1 cellular context compared by ENCODE assay signal in the genomic region with DNA sequence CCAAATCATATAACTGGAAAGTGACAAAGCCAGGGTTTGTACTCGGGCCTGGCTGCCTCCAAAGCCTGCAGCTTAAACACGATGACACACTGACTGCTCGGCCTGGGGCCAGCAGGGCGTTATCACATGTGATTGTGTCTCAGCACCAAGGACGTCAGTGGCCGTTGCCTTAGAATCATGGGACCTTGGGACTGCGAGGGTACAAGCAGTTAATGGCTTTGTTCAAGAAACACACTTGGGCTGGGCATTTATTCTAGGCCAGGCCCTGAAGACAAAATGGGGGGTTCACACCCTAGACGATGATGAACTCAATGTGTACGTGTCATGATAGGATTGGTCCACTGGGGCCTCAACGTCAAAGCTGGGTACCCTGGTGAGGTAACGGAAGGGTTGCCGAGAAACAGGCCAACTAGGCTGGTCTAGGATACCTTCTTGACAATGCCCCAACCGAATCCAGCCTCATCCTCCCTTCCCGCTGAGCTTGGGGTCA.
TF ChIP-seq lines count a peak whose summit lies in the region.

No MANE protein-coding gene starts in this region.

TF ChIP-seq in K562, 482 proteins besides CTCF, POLR2A, EP300 and RAD21 (continued from another document and continues in another):
- TF ChIP-seq, protein P1, sequence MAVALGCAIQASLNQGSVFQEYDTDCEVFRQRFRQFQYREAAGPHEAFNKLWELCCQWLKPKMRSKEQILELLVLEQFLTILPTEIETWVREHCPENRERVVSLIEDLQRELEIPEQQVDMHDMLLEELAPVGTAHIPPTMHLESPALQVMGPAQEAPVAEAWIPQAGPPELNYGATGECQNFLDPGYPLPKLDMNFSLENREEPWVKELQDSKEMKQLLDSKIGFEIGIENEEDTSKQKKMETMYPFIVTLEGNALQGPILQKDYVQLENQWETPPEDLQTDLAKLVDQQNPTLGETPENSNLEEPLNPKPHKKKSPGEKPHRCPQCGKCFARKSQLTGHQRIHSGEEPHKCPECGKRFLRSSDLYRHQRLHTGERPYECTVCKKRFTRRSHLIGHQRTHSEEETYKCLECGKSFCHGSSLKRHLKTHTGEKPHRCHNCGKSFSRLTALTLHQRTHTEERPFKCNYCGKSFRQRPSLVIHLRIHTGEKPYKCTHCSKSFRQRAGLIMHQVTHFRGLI (CRISPR knock-in tag; IDR thresholded peaks at IDR 0.05) = 0 out of 2 replicates have a peak, but pooled peaks have one; percentile 55
- no peak for TF ChIP-seq RUNX1 (IDR thresholded peaks at IDR 0.05; ENCODE audit: low read depth)
- no peak for TF ChIP-seq ZNF41 (CRISPR knock-in tag; conservative IDR thresholded peaks at IDR 0.05)
- TF ChIP-seq, protein P2, sequence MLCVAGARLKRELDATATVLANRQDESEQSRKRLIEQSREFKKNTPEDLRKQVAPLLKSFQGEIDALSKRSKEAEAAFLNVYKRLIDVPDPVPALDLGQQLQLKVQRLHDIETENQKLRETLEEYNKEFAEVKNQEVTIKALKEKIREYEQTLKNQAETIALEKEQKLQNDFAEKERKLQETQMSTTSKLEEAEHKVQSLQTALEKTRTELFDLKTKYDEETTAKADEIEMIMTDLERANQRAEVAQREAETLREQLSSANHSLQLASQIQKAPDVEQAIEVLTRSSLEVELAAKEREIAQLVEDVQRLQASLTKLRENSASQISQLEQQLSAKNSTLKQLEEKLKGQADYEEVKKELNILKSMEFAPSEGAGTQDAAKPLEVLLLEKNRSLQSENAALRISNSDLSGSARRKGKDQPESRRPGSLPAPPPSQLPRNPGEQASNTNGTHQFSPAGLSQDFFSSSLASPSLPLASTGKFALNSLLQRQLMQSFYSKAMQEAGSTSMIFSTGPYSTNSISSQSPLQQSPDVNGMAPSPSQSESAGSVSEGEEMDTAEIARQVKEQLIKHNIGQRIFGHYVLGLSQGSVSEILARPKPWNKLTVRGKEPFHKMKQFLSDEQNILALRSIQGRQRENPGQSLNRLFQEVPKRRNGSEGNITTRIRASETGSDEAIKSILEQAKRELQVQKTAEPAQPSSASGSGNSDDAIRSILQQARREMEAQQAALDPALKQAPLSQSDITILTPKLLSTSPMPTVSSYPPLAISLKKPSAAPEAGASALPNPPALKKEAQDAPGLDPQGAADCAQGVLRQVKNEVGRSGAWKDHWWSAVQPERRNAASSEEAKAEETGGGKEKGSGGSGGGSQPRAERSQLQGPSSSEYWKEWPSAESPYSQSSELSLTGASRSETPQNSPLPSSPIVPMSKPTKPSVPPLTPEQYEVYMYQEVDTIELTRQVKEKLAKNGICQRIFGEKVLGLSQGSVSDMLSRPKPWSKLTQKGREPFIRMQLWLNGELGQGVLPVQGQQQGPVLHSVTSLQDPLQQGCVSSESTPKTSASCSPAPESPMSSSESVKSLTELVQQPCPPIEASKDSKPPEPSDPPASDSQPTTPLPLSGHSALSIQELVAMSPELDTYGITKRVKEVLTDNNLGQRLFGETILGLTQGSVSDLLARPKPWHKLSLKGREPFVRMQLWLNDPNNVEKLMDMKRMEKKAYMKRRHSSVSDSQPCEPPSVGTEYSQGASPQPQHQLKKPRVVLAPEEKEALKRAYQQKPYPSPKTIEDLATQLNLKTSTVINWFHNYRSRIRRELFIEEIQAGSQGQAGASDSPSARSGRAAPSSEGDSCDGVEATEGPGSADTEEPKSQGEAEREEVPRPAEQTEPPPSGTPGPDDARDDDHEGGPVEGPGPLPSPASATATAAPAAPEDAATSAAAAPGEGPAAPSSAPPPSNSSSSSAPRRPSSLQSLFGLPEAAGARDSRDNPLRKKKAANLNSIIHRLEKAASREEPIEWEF (CRISPR knock-in tag; IDR thresholded peaks at IDR 0.05) = peak; percentile 82
- no peak for TF ChIP-seq PHTF2 (CRISPR knock-in tag; IDR thresholded peaks at IDR 0.05)
- peak; percentile 58; the same call in 1 of the 2 replicates for TF ChIP-seq SMAD3 (CRISPR knock-in tag; conservative IDR thresholded peaks at IDR 0.05)
- TF ChIP-seq, protein P3, sequence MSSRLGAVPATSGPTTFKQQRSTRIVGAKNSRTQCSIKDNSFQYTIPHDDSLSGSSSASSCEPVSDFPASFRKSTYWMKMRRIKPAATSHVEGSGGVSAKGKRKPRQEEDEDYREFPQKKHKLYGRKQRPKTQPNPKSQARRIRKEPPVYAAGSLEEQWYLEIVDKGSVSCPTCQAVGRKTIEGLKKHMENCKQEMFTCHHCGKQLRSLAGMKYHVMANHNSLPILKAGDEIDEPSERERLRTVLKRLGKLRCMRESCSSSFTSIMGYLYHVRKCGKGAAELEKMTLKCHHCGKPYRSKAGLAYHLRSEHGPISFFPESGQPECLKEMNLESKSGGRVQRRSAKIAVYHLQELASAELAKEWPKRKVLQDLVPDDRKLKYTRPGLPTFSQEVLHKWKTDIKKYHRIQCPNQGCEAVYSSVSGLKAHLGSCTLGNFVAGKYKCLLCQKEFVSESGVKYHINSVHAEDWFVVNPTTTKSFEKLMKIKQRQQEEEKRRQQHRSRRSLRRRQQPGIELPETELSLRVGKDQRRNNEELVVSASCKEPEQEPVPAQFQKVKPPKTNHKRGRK (tag; IDR thresholded peaks at IDR 0.05) = no peak
- TF ChIP-seq, protein P4, sequence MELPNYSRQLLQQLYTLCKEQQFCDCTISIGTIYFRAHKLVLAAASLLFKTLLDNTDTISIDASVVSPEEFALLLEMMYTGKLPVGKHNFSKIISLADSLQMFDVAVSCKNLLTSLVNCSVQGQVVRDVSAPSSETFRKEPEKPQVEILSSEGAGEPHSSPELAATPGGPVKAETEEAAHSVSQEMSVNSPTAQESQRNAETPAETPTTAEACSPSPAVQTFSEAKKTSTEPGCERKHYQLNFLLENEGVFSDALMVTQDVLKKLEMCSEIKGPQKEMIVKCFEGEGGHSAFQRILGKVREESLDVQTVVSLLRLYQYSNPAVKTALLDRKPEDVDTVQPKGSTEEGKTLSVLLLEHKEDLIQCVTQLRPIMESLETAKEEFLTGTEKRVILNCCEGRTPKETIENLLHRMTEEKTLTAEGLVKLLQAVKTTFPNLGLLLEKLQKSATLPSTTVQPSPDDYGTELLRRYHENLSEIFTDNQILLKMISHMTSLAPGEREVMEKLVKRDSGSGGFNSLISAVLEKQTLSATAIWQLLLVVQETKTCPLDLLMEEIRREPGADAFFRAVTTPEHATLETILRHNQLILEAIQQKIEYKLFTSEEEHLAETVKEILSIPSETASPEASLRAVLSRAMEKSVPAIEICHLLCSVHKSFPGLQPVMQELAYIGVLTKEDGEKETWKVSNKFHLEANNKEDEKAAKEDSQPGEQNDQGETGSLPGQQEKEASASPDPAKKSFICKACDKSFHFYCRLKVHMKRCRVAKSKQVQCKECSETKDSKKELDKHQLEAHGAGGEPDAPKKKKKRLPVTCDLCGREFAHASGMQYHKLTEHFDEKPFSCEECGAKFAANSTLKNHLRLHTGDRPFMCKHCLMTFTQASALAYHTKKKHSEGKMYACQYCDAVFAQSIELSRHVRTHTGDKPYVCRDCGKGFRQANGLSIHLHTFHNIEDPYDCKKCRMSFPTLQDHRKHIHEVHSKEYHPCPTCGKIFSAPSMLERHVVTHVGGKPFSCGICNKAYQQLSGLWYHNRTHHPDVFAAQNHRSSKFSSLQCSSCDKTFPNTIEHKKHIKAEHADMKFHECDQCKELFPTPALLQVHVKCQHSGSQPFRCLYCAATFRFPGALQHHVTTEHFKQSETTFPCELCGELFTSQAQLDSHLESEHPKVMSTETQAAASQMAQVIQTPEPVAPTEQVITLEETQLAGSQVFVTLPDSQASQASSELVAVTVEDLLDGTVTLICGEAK (IDR thresholded peaks at IDR 0.05) = no peak
- TF ChIP-seq, protein P4 (CRISPR knock-in tag; IDR thresholded peaks at IDR 0.05) = no peak
- peak; percentile 30; the same call in 1 of the 2 replicates for TF ChIP-seq HDAC8 (tag; IDR thresholded peaks at IDR 0.05)
- TF ChIP-seq MTA3 (IDR thresholded peaks at IDR 0.05; ENCODE audit: borderline replicate concordance) = no peak
- TF ChIP-seq, protein P5, sequence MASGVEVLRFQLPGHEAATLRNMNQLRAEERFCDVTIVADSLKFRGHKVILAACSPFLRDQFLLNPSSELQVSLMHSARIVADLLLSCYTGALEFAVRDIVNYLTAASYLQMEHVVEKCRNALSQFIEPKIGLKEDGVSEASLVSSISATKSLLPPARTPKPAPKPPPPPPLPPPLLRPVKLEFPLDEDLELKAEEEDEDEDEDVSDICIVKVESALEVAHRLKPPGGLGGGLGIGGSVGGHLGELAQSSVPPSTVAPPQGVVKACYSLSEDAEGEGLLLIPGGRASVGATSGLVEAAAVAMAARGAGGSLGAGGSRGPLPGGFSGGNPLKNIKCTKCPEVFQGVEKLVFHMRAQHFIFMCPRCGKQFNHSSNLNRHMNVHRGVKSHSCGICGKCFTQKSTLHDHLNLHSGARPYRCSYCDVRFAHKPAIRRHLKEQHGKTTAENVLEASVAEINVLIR (CRISPR knock-in tag; IDR thresholded peaks at IDR 0.05) = peak; percentile 63
- peak; percentile 89 for TF ChIP-seq ZNF175 (CRISPR knock-in tag; IDR thresholded peaks at IDR 0.05; ENCODE audit: low read depth)
- no peak for TF ChIP-seq ZNF57 (CRISPR knock-in tag; IDR thresholded peaks at IDR 0.05)
- TF ChIP-seq, protein P6, sequence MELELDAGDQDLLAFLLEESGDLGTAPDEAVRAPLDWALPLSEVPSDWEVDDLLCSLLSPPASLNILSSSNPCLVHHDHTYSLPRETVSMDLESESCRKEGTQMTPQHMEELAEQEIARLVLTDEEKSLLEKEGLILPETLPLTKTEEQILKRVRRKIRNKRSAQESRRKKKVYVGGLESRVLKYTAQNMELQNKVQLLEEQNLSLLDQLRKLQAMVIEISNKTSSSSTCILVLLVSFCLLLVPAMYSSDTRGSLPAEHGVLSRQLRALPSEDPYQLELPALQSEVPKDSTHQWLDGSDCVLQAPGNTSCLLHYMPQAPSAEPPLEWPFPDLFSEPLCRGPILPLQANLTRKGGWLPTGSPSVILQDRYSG (tag; conservative IDR thresholded peaks at IDR 0.05; ENCODE audit: low read depth) = peak; percentile 94
- TF ChIP-seq, protein P7, sequence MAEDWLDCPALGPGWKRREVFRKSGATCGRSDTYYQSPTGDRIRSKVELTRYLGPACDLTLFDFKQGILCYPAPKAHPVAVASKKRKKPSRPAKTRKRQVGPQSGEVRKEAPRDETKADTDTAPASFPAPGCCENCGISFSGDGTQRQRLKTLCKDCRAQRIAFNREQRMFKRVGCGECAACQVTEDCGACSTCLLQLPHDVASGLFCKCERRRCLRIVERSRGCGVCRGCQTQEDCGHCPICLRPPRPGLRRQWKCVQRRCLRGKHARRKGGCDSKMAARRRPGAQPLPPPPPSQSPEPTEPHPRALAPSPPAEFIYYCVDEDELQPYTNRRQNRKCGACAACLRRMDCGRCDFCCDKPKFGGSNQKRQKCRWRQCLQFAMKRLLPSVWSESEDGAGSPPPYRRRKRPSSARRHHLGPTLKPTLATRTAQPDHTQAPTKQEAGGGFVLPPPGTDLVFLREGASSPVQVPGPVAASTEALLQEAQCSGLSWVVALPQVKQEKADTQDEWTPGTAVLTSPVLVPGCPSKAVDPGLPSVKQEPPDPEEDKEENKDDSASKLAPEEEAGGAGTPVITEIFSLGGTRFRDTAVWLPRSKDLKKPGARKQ (CRISPR knock-in tag; IDR thresholded peaks at IDR 0.05) = no peak
- peak; percentile 94 for TF ChIP-seq L3MBTL2 (IDR thresholded peaks at IDR 0.05)
- TF ChIP-seq JUND (IDR thresholded peaks at IDR 0.05; ENCODE audit: borderline replicate concordance, low read depth, low read length) = peak; percentile 17; the same call in 1 of the 2 replicates
- peak; percentile 45; the same call in 1 of the 3 replicates for TF ChIP-seq JUND (tag; IDR thresholded peaks at IDR 0.05; ENCODE audit: borderline replicate concordance, low read depth, low read length)
- no peak for TF ChIP-seq XRCC5 (IDR thresholded peaks at IDR 0.05; ENCODE audit: low read depth, low read length)
- peak; percentile 34; the same call in 1 of the 2 replicates for TF ChIP-seq NFIC (IDR thresholded peaks at IDR 0.05)
- peak; percentile 53 for TF ChIP-seq FOSL1 (tag; conservative IDR thresholded peaks at IDR 0.05)
- TF ChIP-seq ETV1 (tag; conservative IDR thresholded peaks at IDR 0.05; ENCODE audit: low read depth) = peak; percentile 44; the same call in 1 of the 2 replicates
- no peak for TF ChIP-seq THRAP3 (IDR thresholded peaks at IDR 0.05; ENCODE audit: borderline replicate concordance)
- 0 out of 2 replicates have a peak, but pooled peaks have one; percentile 53 for TF ChIP-seq ZNF583 (CRISPR knock-in tag; IDR thresholded peaks at IDR 0.05)
- no peak for TF ChIP-seq ATF1 (CRISPR knock-in tag; IDR thresholded peaks at IDR 0.05)
- TF ChIP-seq ATF1 (tag; IDR thresholded peaks at IDR 0.05) = peak; percentile 86
- peak; percentile 49; the same call in 1 of the 2 replicates for TF ChIP-seq ZBTB17 (CRISPR knock-in tag; IDR thresholded peaks at IDR 0.05)
- peak; percentile 74; the same call in 1 of the 2 replicates for TF ChIP-seq CREM (IDR thresholded peaks at IDR 0.05; ENCODE audit: low read depth)
- TF ChIP-seq ZNF79 (CRISPR knock-in tag; IDR thresholded peaks at IDR 0.05; ENCODE audit: low read depth) = peak; percentile 28; the same call in 1 of the 2 replicates
- TF ChIP-seq ZNF695 (CRISPR knock-in tag; IDR thresholded peaks at IDR 0.05) = no peak
